8 cellular contexts compared by ENCODE assay signal in genomic region chr1:246784621-246785535, GRCh38.
DNase-seq lines count a peak whose midpoint lies in the region; ATAC-seq, FAIRE-seq and TF ChIP-seq lines count a peak whose summit lies in the region.

No MANE protein-coding gene starts in this region.

- ATAC-seq in HG03460 (IDR thresholded peaks at IDR 0.05; ENCODE audit: unreplicated experiment), result peak; percentile 47
- ATAC-seq in psoas muscle, result no peak
- no peak for ATAC-seq in HG03378 (IDR thresholded peaks at IDR 0.05; ENCODE audit: unreplicated experiment)

- peak; percentile 56 for DNase-seq in activated CD8-positive, alpha-beta memory T cell treated with anti-CD3 and anti-CD28 coated beads, Interleukin-2, amount 50 U/mL, for 48 hours
- DNase-seq in activated CD8-positive, alpha-beta memory T cell treated with anti-CD3 and anti-CD28 coated beads, Interleukin-2, amount 50 U/mL, for 4 hours, result no peak
- DNase-seq in cerebellar cortex (ENCODE audit: low spot score) (peak; percentile 29), psoas muscle (no peak), GM12892 (ENCODE audit: insufficient read length) (no peak), NCI-H2227 treated with DMSO at 0.1 percent for 48 hours (lab: John Stamatoyannopoulos, UW) (no peak)

- H3K9me3 ChIP-seq in psoas muscle, result no peaks in the 10 kb centered on the region

- FAIRE-seq in GM12892 (lab: Jason Lieb, UNC), result no peak

- no peak for TF ChIP-seq POLR2A in GM12892 (IDR thresholded peaks at IDR 0.05; ENCODE audit: low read depth, low read length)

- WGBS in psoas muscle, 3 donors, result 31 to 50% (median 33%) methylated on average over 19 of the region's 19 CpGs

- TF ChIP-seq CTCF in psoas muscle (IDR thresholded peaks at IDR 0.05), result no peak

- peak overlapping the region; percentile 6 for H3K4me3 ChIP-seq in psoas muscle

- peak overlapping the region; percentile 69 for H3K27ac ChIP-seq in psoas muscle

- H3K36me3 ChIP-seq in psoas muscle (ENCODE audit: insufficient read depth in 1 of 2, low read depth in 1 of 2), result peaks cover 0 to 6% of the 10 kb centered on the region in 2 donors

- H3K27me3 ChIP-seq in psoas muscle (ENCODE audit: insufficient read depth in 3 of 3, low read length in 2 of 3), result no peaks in the 10 kb centered on the region

- intact Hi-C loops in psoas muscle (cut with DNase I), result no loop called here

- peaks cover 25% of the 10 kb centered on the region for H3K4me1 ChIP-seq in psoas muscle

Comparison
In these comparisons a context has a peak if more than half of its experiments do, and no peak if none do; other contexts are left out.
1. DNase-seq: peak in activated CD8-positive, alpha-beta memory T cell treated with anti-CD3 and anti-CD28 coated beads, Interleukin-2, amount 50 U/mL, for 48 hours (single experiment) and cerebellar cortex (single experiment); none in activated CD8-positive, alpha-beta memory T cell treated with anti-CD3 and anti-CD28 coated beads, Interleukin-2, amount 50 U/mL, for 4 hours (single experiment), psoas muscle (0 of 2), GM12892 (single experiment) and NCI-H2227 treated with DMSO at 0.1 percent for 48 hours (single experiment).